ENCODE assay signal across 8 cellular contexts in the genomic region with DNA sequence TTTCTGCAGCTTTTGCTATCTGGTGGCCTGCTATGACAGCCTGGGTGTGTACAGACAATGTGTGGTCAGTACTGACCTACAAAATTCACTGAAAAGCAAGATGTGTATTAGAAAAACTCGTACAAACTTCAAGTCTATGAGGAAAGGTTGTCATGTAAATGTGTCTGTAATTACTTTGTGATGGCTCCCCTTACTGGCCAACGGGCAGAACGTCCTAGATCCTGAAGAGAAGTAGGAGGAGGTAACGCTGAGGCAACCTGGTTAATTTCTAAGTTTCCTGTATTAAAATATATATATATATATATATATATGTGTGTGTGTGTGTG.
DNase-seq lines count a peak whose midpoint lies in the region; ATAC-seq and TF ChIP-seq lines count a peak whose summit lies in the region.

No MANE protein-coding gene starts in this region.

- POLR2A ChIA-PET in A673 (lab: Charles Lee; ENCODE audit: low non-redundant PET), result no interaction called here

- TF ChIP-seq CTCF in A673 (conservative IDR thresholded peaks at IDR 0.05; ENCODE audit: low read depth, low read length) (peak; percentile 71), GM12875 (IDR thresholded peaks at IDR 0.05; ENCODE audit: borderline replicate concordance, insufficient read depth, low read depth, low read length) (peak; percentile 38; the same call in 1 of the 2 replicates), fibroblast of the aortic adventitia (IDR thresholded peaks at IDR 0.05; ENCODE audit: insufficient read depth, low read length) (peak; percentile 67)

- no TSS peak for BruUV-seq in A673 (replicated peaks; lab: Mats Ljungman, UMichigan)

- peak; percentile 80 for ATAC-seq in HG02642 (IDR thresholded peaks at IDR 0.05; ENCODE audit: poor library complexity, unreplicated experiment)
- no peak for ATAC-seq in T-helper 17 cell

- H3K27me3 Mint-ChIP-seq in T-helper 17 cell, result peaks cover 36% of the 10 kb centered on the region

- H3K27ac ChIP-seq in A673 (ENCODE audit: low read depth, low read length, poor library complexity, severe bottlenecking) (peak overlapping the region; percentile 6), SK-N-MC (no peak overlapping the region)

- H3K27me3 ChIP-seq in A673 (replicated peaks; ENCODE audit: insufficient read depth, low read depth, low read length, poor library complexity), result no peaks in the 10 kb centered on the region

- CTCF ChIA-PET in A673 (lab: Charles Lee), result no interaction called here

- H3K4me3 Mint-ChIP-seq in T-helper 17 cell, result no peak overlapping the region

- no peaks in the 10 kb centered on the region for H3K9me3 ChIP-seq in A673 (ENCODE audit: low read depth, low read length, poor library complexity, severe bottlenecking)
- H3K9me3 ChIP-seq in SK-N-MC (ENCODE audit: low read depth, low read length), result no peaks in the 10 kb centered on the region
- no peaks in the 10 kb centered on the region for H3K9me3 ChIP-seq in T-helper 17 cell (ENCODE audit: control insufficient read depth, low read length, poor library complexity, severe bottlenecking)

- H3K36me3 ChIP-seq in A673 (ENCODE audit: insufficient read depth, low read length, poor library complexity, severe bottlenecking) (no peaks in the 10 kb centered on the region), SK-N-MC (ENCODE audit: insufficient read depth, low read length) (no peaks in the 10 kb centered on the region)

- peaks cover 23% of the 10 kb centered on the region for H3K4me1 ChIP-seq in A673 (ENCODE audit: insufficient read depth, low read length, poor library complexity, severe bottlenecking)

- H3K4me3 ChIP-seq in A673 (ENCODE audit: low read depth, low read length, poor library complexity, severe bottlenecking) (no peak overlapping the region), GM12875 (ENCODE audit: low read depth, low read length) (no peak overlapping the region), SK-N-MC (no peak overlapping the region), fibroblast of the aortic adventitia (ENCODE audit: low read depth, low read length) (no peak overlapping the region)

- H3K27ac Mint-ChIP-seq in T-helper 17 cell, result no peak overlapping the region

- H3K4me1 Mint-ChIP-seq in T-helper 17 cell, result no peaks in the 10 kb centered on the region

- no peak overlapping the region for H3K9ac ChIP-seq in SK-N-MC (ENCODE audit: insufficient read length)

- DNase-seq in A673 (ENCODE audit: low spot score) (peak; percentile 85), MV-4-11 (lab: John Stamatoyannopoulos, UW) (peak; percentile 17), SK-N-MC (ENCODE audit: low read depth, low spot score) (peak; percentile 44), fibroblast of the aortic adventitia (ENCODE audit: low read depth) (peak; percentile 58), occipital lobe (lab: John Stamatoyannopoulos, UW) (peak; percentile 12), T-helper 17 cell (no peak)

- intact Hi-C loops in A673 (cut with micrococcal nuclease; ENCODE audit: unreplicated experiment), result loop anchor here (1.0 to 5.0 kb wide), 3 partner anchors 126 to 461 kb away; a partner anchor contains a TSS

- H3K36me3 Mint-ChIP-seq in T-helper 17 cell (ENCODE audit: low read depth), result peaks cover under 1% of the 10 kb centered on the region

Comparison
In these comparisons a context has a peak if more than half of its experiments do, and no peak if none do; other contexts are left out.
1. DNase-seq: peak in A673 (single experiment), MV-4-11 (single experiment), SK-N-MC (single experiment), fibroblast of the aortic adventitia (single experiment) and occipital lobe (single experiment); none in T-helper 17 cell (0 of 3).
2. Peak in every context shown above with its lines, with median percentiles within 50 percentile points of each other: CTCF ChIP-seq.